12 cellular contexts compared by ENCODE assay signal in genomic region chr19:516884-517424, GRCh38. TPM values are rescaled to one million over a fixed set of nuclear protein-coding genes. Genes with fewer than 3 reads are reported as not detected.
A peak's percentile ranks its signal among the peaks of the same experiment; 100 is the strongest.
DNase-seq lines count a peak whose midpoint lies in the region; ATAC-seq and TF ChIP-seq lines count a peak whose summit lies in the region.
"Had no signal": no experiment of that assay in that cellular context is flagged by ENCODE, and none has a peak within 500 bp of the region (broad histone marks: within the 10 kb centered on the region; RNA-seq: fewer than 3 reads in every experiment).

No MANE protein-coding gene starts in this region.

- no peaks in the 10 kb centered on the region for H3K27me3 Mint-ChIP-seq in stimulated activated naive CD8-positive, alpha-beta T cell treated with anti-CD3 and anti-CD28 coated beads, Interleukin-15, Interleukin-2, amounts not matched to agents 100 ng/mL and 50 ng/mL, for 24 hours
- no peaks in the 10 kb centered on the region for H3K27me3 Mint-ChIP-seq in activated T-helper 17 cell treated with anti-CD3 and anti-CD28 coated beads, Interleukin-2, amount 50 U/mL, for 72 hours
- peaks cover 40% of the 10 kb centered on the region for H3K27me3 Mint-ChIP-seq in endodermal cell (ENCODE audit: insufficient read depth)

- no peaks in the 10 kb centered on the region for H3K79me1 ChIP-seq in mesendoderm (ENCODE audit: low read length)

- intact Hi-C loops in vagina (cut with DNase I): no loop called here

- H2BK120ac ChIP-seq in mesendoderm (ENCODE audit: low read depth, low read length): no peak overlapping the region

- no peak for DNase-seq in stimulated activated naive CD8-positive, alpha-beta T cell treated with anti-CD3 and anti-CD28 coated beads, Interleukin-15, Interleukin-2, amounts not matched to agents 100 U/mL and 50 U/mL, for 24 hours
- DNase-seq in mesendoderm (peak; percentile 56), vagina (ENCODE audit: extremely low spot score in 2 of 2) (no peak), HEK293T (ENCODE audit: extremely low spot score) (no peak), amniotic stem cell (lab: John Stamatoyannopoulos, UW) (no peak), endodermal cell (no peak)
- DNase-seq: NCI-H1105; NK-92 treated with Interleukin-12 subunit alpha and Interleukin-12 subunit beta, amount 100 ng/mL, for 24 hours; right lobe of liver had no signal

- H3K4me1 Mint-ChIP-seq in stimulated activated naive CD8-positive, alpha-beta T cell treated with anti-CD3 and anti-CD28 coated beads, Interleukin-15, Interleukin-2, amounts not matched to agents 100 ng/mL and 50 ng/mL, for 24 hours (ENCODE audit: low read depth): peaks cover 8% of the 10 kb centered on the region
- peaks cover 12% of the 10 kb centered on the region for H3K4me1 Mint-ChIP-seq in activated T-helper 17 cell treated with anti-CD3 and anti-CD28 coated beads, Interleukin-2, amount 50 U/mL, for 72 hours
- no peaks in the 10 kb centered on the region for H3K4me1 Mint-ChIP-seq in endodermal cell

- H3K27ac ChIP-seq in mesendoderm (ENCODE audit: low read depth, low read length) (peak overlapping the region; percentile 36), vagina (peak overlapping the region; percentile 76), endodermal cell (ENCODE audit: low read depth, low read length) (no peak overlapping the region)
- H3K27ac ChIP-seq: right lobe of liver had no signal

- ATAC-seq in stimulated activated naive CD8-positive, alpha-beta T cell treated with anti-CD3 and anti-CD28 coated beads, Interleukin-15, Interleukin-2, amounts not matched to agents 100 U/mL and 50 U/mL, for 24 hours: no peak
- ATAC-seq in activated T-helper 17 cell treated with anti-CD3 and anti-CD28 coated beads, Interleukin-2, amount 50 U/mL, for 72 hours (replicated peaks): no peak

- TF ChIP-seq POLR2A in vagina (IDR thresholded peaks at IDR 0.05): no peak

- H3K27me3 ChIP-seq in mesendoderm (ENCODE audit: insufficient read depth, low read length, poor library complexity) (no peaks in the 10 kb centered on the region), vagina (no peaks in the 10 kb centered on the region), endodermal cell (ENCODE audit: control insufficient read depth, insufficient read depth, low read length, poor library complexity, severe bottlenecking) (no peaks in the 10 kb centered on the region)
- H3K27me3 ChIP-seq: right lobe of liver had no signal

- no peak overlapping the region for H3K23ac ChIP-seq in mesendoderm (ENCODE audit: low read length)

- H4K5ac ChIP-seq in mesendoderm (ENCODE audit: low read length): no peak overlapping the region

- H2BK15ac ChIP-seq in mesendoderm (replicated peaks; ENCODE audit: low read depth): no peak overlapping the region

- H3K36me3 Mint-ChIP-seq in stimulated activated naive CD8-positive, alpha-beta T cell treated with anti-CD3 and anti-CD28 coated beads, Interleukin-15, Interleukin-2, amounts not matched to agents 100 ng/mL and 50 ng/mL, for 24 hours (ENCODE audit: low read depth): no peaks in the 10 kb centered on the region
- no peaks in the 10 kb centered on the region for H3K36me3 Mint-ChIP-seq in activated T-helper 17 cell treated with anti-CD3 and anti-CD28 coated beads, Interleukin-2, amount 50 U/mL, for 72 hours (ENCODE audit: low read depth)
- peaks cover 9% of the 10 kb centered on the region for H3K36me3 Mint-ChIP-seq in endodermal cell (ENCODE audit: low read depth)

- H2AK5ac ChIP-seq in mesendoderm (ENCODE audit: low read length): peak overlapping the region; percentile 8

- H3K4me3 Mint-ChIP-seq in stimulated activated naive CD8-positive, alpha-beta T cell treated with anti-CD3 and anti-CD28 coated beads, Interleukin-15, Interleukin-2, amounts not matched to agents 100 ng/mL and 50 ng/mL, for 24 hours: no peak overlapping the region
- no peak overlapping the region for H3K4me3 Mint-ChIP-seq in activated T-helper 17 cell treated with anti-CD3 and anti-CD28 coated beads, Interleukin-2, amount 50 U/mL, for 72 hours
- H3K4me3 Mint-ChIP-seq in endodermal cell: no peak overlapping the region

- H3K79me2 ChIP-seq in mesendoderm (ENCODE audit: control insufficient read depth, insufficient read depth, low read length): no peaks in the 10 kb centered on the region

- CTCF ChIA-PET in HEK293T (lab: Yijun Ruan, JAX): no interaction called here

- no peak overlapping the region for H3K4ac ChIP-seq in mesendoderm (ENCODE audit: low read depth, low read length)

- no peak overlapping the region for H2BK5ac ChIP-seq in mesendoderm (ENCODE audit: low read length)

- H3K4me1 ChIP-seq in mesendoderm (ENCODE audit: control insufficient read depth, low read depth, low read length) (peaks cover 3% of the 10 kb centered on the region), vagina (peaks cover 15% of the 10 kb centered on the region), endodermal cell (ENCODE audit: control insufficient read depth, insufficient read depth, low read length) (no peaks in the 10 kb centered on the region)
- H3K4me1 ChIP-seq: right lobe of liver had no signal

- no peak overlapping the region for H4K8ac ChIP-seq in mesendoderm (ENCODE audit: low read depth, low read length)

- H3K4me3 ChIP-seq in mesendoderm (ENCODE audit: low read length): no peak overlapping the region
- no peak overlapping the region for H3K4me3 ChIP-seq in vagina
- H3K4me3 ChIP-seq in endodermal cell (ENCODE audit: low read length): no peak overlapping the region
- H3K4me3 ChIP-seq: right lobe of liver had no signal

- H3K36me3 ChIP-seq in mesendoderm (ENCODE audit: control insufficient read depth, insufficient read depth, low read length) (no peaks in the 10 kb centered on the region), vagina (peaks cover 0 to 5% of the 10 kb centered on the region in 2 donors), endodermal cell (ENCODE audit: control insufficient read depth, insufficient read depth, low read length) (no peaks in the 10 kb centered on the region)
- H3K36me3 ChIP-seq: right lobe of liver had no signal

- WGBS in mesendoderm (ENCODE audit: extremely low coverage, insufficient coverage, low lambda C conversion rate): no CpG with 5 or more reads among the region's 8 CpGs
- WGBS in endodermal cell (ENCODE audit: insufficient coverage in 1 of 2, insufficient read length in 1 of 2), 2 experiments: 91 to 98% methylated on average over 5 to 7 of the region's 8 CpGs

- POLR2A ChIA-PET in HEK293T (lab: Yijun Ruan, JAX): interaction anchor here (1.9 kb wide), 1 partner anchor 14 kb away, joined by 7 read pairs; the partner anchor contains the start of gene CDC34

- no peak overlapping the region for H3K18ac ChIP-seq in mesendoderm (ENCODE audit: low read length)

- peak overlapping the region; percentile 47 for H3K56ac ChIP-seq in mesendoderm (ENCODE audit: low read length)

- TF ChIP-seq CTCF in vagina (IDR thresholded peaks at IDR 0.05): no peak
- TF ChIP-seq CTCF in endodermal cell (conservative IDR thresholded peaks at IDR 0.05): no peak

- no peaks in the 10 kb centered on the region for H3K9me3 ChIP-seq in vagina
- H3K9me3 ChIP-seq in endodermal cell (ENCODE audit: control insufficient read depth, low read length): no peaks in the 10 kb centered on the region
- H3K9me3 ChIP-seq: right lobe of liver had no signal

- no peaks in the 10 kb centered on the region for H3K9me3 Mint-ChIP-seq in stimulated activated naive CD8-positive, alpha-beta T cell treated with anti-CD3 and anti-CD28 coated beads, Interleukin-15, Interleukin-2, amounts not matched to agents 100 ng/mL and 50 ng/mL, for 24 hours
- no peaks in the 10 kb centered on the region for H3K9me3 Mint-ChIP-seq in activated T-helper 17 cell treated with anti-CD3 and anti-CD28 coated beads, Interleukin-2, amount 50 U/mL, for 72 hours
- no peaks in the 10 kb centered on the region for H3K9me3 Mint-ChIP-seq in endodermal cell

- H3K9ac ChIP-seq in mesendoderm (ENCODE audit: low read length) (peak overlapping the region; percentile 24), endodermal cell (ENCODE audit: extremely low read depth, low read length, poor library complexity, severe bottlenecking) (no peak overlapping the region)

- H3K4me2 ChIP-seq in mesendoderm (ENCODE audit: low read length): no peak overlapping the region

- peak overlapping the region; percentile 14 for H3K27ac Mint-ChIP-seq in stimulated activated naive CD8-positive, alpha-beta T cell treated with anti-CD3 and anti-CD28 coated beads, Interleukin-15, Interleukin-2, amounts not matched to agents 100 ng/mL and 50 ng/mL, for 24 hours
- peak overlapping the region; percentile 70 for H3K27ac Mint-ChIP-seq in activated T-helper 17 cell treated with anti-CD3 and anti-CD28 coated beads, Interleukin-2, amount 50 U/mL, for 72 hours
- no peak overlapping the region for H3K27ac Mint-ChIP-seq in endodermal cell

RNA-seq across cellular contexts. Expression of gene TPGS1, which starts 9.7 kb away (rescaled TPM):
- total RNA-seq in activated T-helper 17 cell treated with anti-CD3 and anti-CD28 coated beads, Interleukin-2, amount 50 U/mL, for 72 hours: 10 to 100 TPM in 1 of 2 donors, 1 to 10 TPM in 1; 6.3 to 14.1 TPM
- polyA plus RNA-seq in mesendoderm (2013, experiment 1 of 2): 3.2 TPM
- 3.1 TPM for polyA plus RNA-seq in mesendoderm (2013, experiment 2 of 2)
- total RNA-seq in vagina (39.5 TPM), endodermal cell (10 to 100 TPM; 11.7 to 13.0 TPM)
- polyA plus RNA-seq in endodermal cell (2013, experiment 1 of 2): 12.3 TPM
- 13.8 TPM for polyA plus RNA-seq in endodermal cell (2013, experiment 2 of 2)

RNA-seq across cellular contexts. Expression of gene CDC34, which starts 14.6 kb away (rescaled TPM):
- total RNA-seq in activated T-helper 17 cell treated with anti-CD3 and anti-CD28 coated beads, Interleukin-2, amount 50 U/mL, for 72 hours: 10 to 100 TPM; 31.4 to 44.5 TPM
- polyA plus RNA-seq in mesendoderm (2013, experiment 1 of 2): 78.8 TPM
- polyA plus RNA-seq in mesendoderm (2013, experiment 2 of 2): 81.6 TPM
- total RNA-seq in vagina (62.6 TPM), endodermal cell (100 to 1,000 TPM; 128 to 138 TPM)
- 116 TPM for polyA plus RNA-seq in endodermal cell (2013, experiment 1 of 2)
- 123 TPM for polyA plus RNA-seq in endodermal cell (2013, experiment 2 of 2)

RNA-seq across cellular contexts. Expression of gene MADCAM1, which starts 20.7 kb away (rescaled TPM):
- under 1 TPM in 1 of 2 donors, not detected in 1; 0.29 TPM for total RNA-seq in activated T-helper 17 cell treated with anti-CD3 and anti-CD28 coated beads, Interleukin-2, amount 50 U/mL, for 72 hours
- 0.18 TPM for polyA plus RNA-seq in mesendoderm (2013, experiment 1 of 2)
- polyA plus RNA-seq in mesendoderm (2013, experiment 2 of 2): 0.24 TPM
- 0.49 TPM for total RNA-seq in vagina
- total RNA-seq in endodermal cell: 1 to 10 TPM in 1 of 2 donors, under 1 TPM in 1; 0.46 to 1.5 TPM
- polyA plus RNA-seq in endodermal cell (2013, experiment 1 of 2): 0.85 TPM
- 0.54 TPM for polyA plus RNA-seq in endodermal cell (2013, experiment 2 of 2)

RNA-seq across cellular contexts. Expression of gene GZMM, which starts 26.9 kb away (rescaled TPM):
- total RNA-seq in activated T-helper 17 cell treated with anti-CD3 and anti-CD28 coated beads, Interleukin-2, amount 50 U/mL, for 72 hours: 10 to 100 TPM; 30.5 to 31.3 TPM
- 0.13 TPM for polyA plus RNA-seq in mesendoderm (2013, experiment 1 of 2)
- 0.25 TPM for polyA plus RNA-seq in mesendoderm (2013, experiment 2 of 2)
- total RNA-seq in vagina (not detected), endodermal cell (under 1 TPM in 1 of 2 donors, not detected in 1; 0.51 TPM)
- polyA plus RNA-seq in endodermal cell (2013, experiment 1 of 2): not detected
- polyA plus RNA-seq in endodermal cell (2013, experiment 2 of 2): not detected
- total RNA-seq: temporal lobe had no signal

RNA-seq across cellular contexts. Expression of gene BSG, which starts 55.4 kb away (rescaled TPM):
- total RNA-seq in activated T-helper 17 cell treated with anti-CD3 and anti-CD28 coated beads, Interleukin-2, amount 50 U/mL, for 72 hours: 100 to 1,000 TPM; 170 to 244 TPM
- polyA plus RNA-seq in mesendoderm (2013, experiment 1 of 2): 492 TPM
- 502 TPM for polyA plus RNA-seq in mesendoderm (2013, experiment 2 of 2)
- total RNA-seq in vagina (231 TPM), endodermal cell (100 to 1,000 TPM; 808 to 833 TPM)
- polyA plus RNA-seq in endodermal cell (2013, experiment 1 of 2): 629 TPM
- polyA plus RNA-seq in endodermal cell (2013, experiment 2 of 2): 588 TPM
